8 cellular contexts compared by ENCODE assay signal in genomic region chr6:36123270-36124139, GRCh38. TPM values are rescaled to one million over a fixed set of nuclear protein-coding genes. Genes with fewer than 3 reads are reported as not detected.
DNase-seq lines count a peak whose midpoint lies in the region; ATAC-seq and TF ChIP-seq lines count a peak whose summit lies in the region.

No MANE protein-coding gene starts in this region.

- H3K23ac ChIP-seq in mesenchymal stem cell (ENCODE audit: low read length in 2 of 2) = no peak overlapping the region

- H3K4me1 ChIP-seq in mesenchymal stem cell (ENCODE audit: control insufficient read depth, insufficient read depth, low read depth, low read length) = peaks cover 16% of the 10 kb centered on the region

- H2BK120ac ChIP-seq in mesenchymal stem cell (ENCODE audit: low read depth, low read length) = peak overlapping the region; percentile 12

- no peak overlapping the region for H2BK5ac ChIP-seq in mesenchymal stem cell (ENCODE audit: low read depth, low read length, poor library complexity, severe bottlenecking)

- H3K18ac ChIP-seq in mesenchymal stem cell (ENCODE audit: low read depth in 1 of 2, low read length in 2 of 2) = peak overlapping the region; percentile 22 to 37

- H4K91ac ChIP-seq in mesenchymal stem cell (ENCODE audit: low read length) = peak overlapping the region; percentile 73

- no peaks in the 10 kb centered on the region for H3K9me3 ChIP-seq in mesenchymal stem cell (ENCODE audit: control insufficient read depth, low read length)

- no peaks in the 10 kb centered on the region for H3K36me3 ChIP-seq in mesenchymal stem cell (ENCODE audit: control insufficient read depth in 1 of 2, insufficient read depth in 2 of 2, low read depth in 1 of 2, low read length in 2 of 2)

- H3K14ac ChIP-seq in mesenchymal stem cell (ENCODE audit: low read length in 2 of 2) = no peak overlapping the region

- H2BK12ac ChIP-seq in mesenchymal stem cell (ENCODE audit: low read length in 2 of 2) = peak overlapping the region; percentile 29 to 98

- peak in 54 of 56 donors; percentile 35 to 76 (median 62) for TF ChIP-seq CTCF in dorsolateral prefrontal cortex (IDR thresholded peaks at IDR 0.05 in 54 of 56, conservative IDR thresholded peaks at IDR 0.05 in 2 of 56; ENCODE audit: low read depth in 1 of 56, partially characterized antibody in 56 of 56)

- WGBS in mesenchymal stem cell = 68% methylated on average over 7 of the region's 10 CpGs

- no peaks in the 10 kb centered on the region for H3K79me1 ChIP-seq in mesenchymal stem cell (replicated peaks; ENCODE audit: low read length, poor library complexity, severe bottlenecking)

- ATAC-seq in HG03354 (IDR thresholded peaks at IDR 0.05; ENCODE audit: poor library complexity, severe bottlenecking, unreplicated experiment) = peak; percentile 74

- H4K8ac ChIP-seq in mesenchymal stem cell (ENCODE audit: low read length) = peak overlapping the region; percentile 73

- H2BK15ac ChIP-seq in mesenchymal stem cell (ENCODE audit: low read depth, poor library complexity, severe bottlenecking) = peak overlapping the region; percentile 77

- H3K4me3 ChIP-seq in dorsolateral prefrontal cortex (peak overlapping the region in 1 of 59 donors; percentile 9), mesenchymal stem cell (ENCODE audit: insufficient read depth in 1 of 2, low read depth in 1 of 2, low read length in 2 of 2) (no peak overlapping the region)

- H2AFZ ChIP-seq in mesenchymal stem cell (ENCODE audit: low read depth, low read length) = no peak overlapping the region

- peak overlapping the region; percentile 44 for H3K9ac ChIP-seq in mesenchymal stem cell (ENCODE audit: low read length)

- DNase-seq in NK-92 treated with Interleukin-12 subunit alpha and Interleukin-12 subunit beta, amount 100 ng/mL, for 24 hours (lab: John Stamatoyannopoulos, UW) = peak; percentile 93
- DNase-seq in NK-92 (lab: John Stamatoyannopoulos, UW; ENCODE audit: unreplicated experiment) = no peak
- DNase-seq in NCI-H748 treated with DMSO at 0.1 percent for 48 hours (lab: John Stamatoyannopoulos, UW) = peak; percentile 50
- peak; percentile 91 to 93 for DNase-seq in activated CD4-positive, alpha-beta T cell treated with anti-CD3 and anti-CD28 coated beads, Interleukin-2, amount 50 U/mL, for 48 hours
- DNase-seq in dorsolateral prefrontal cortex = peak in 9 of 10 donors; percentile 44 to 86 (median 74)
- peak; percentile 87 for DNase-seq in mesenchymal stem cell
- DNase-seq in stimulated activated CD8-positive, alpha-beta memory T cell treated with anti-CD3 and anti-CD28 coated beads, Interleukin-15, amount 100 ng/mL, for 4 hours (ENCODE audit: low read depth in 2 of 2) = peak; percentile 70 to 86

- no peak overlapping the region for H3K4me2 ChIP-seq in mesenchymal stem cell (ENCODE audit: low read length, poor library complexity, severe bottlenecking)

- H3K27ac ChIP-seq in dorsolateral prefrontal cortex (peak overlapping the region in 23 of 59 donors; percentile 2 to 69 (median 39)), mesenchymal stem cell (ENCODE audit: low read length, poor library complexity, severe bottlenecking) (no peak overlapping the region)

- H3K27me3 ChIP-seq in dorsolateral prefrontal cortex (no peaks in the 10 kb centered on the region), mesenchymal stem cell (ENCODE audit: control insufficient read depth in 1 of 2, insufficient read depth in 1 of 2, low read length in 2 of 2) (no peaks in the 10 kb centered on the region)

- peak overlapping the region; percentile 7 to 47 for H3K4ac ChIP-seq in mesenchymal stem cell (ENCODE audit: low read depth in 1 of 2, low read length in 2 of 2)

- intact Hi-C loops in dorsolateral prefrontal cortex (cut with DNase I) = loop anchor here (2.0 to 10.0 kb wide), 4 partner anchors 73 to 241 kb away; partner anchors contain the start of gene BRPF3 (in 2 of the 2)

- H2AK5ac ChIP-seq in mesenchymal stem cell (ENCODE audit: low read length, severe bottlenecking) = no peak overlapping the region

RNA-seq across cellular contexts. Expression of gene MAPK13, which starts 6.8 kb away (rescaled TPM):
- total RNA-seq in dorsolateral prefrontal cortex = 10 to 100 TPM in 119 of 120 experiments, 1 to 10 TPM in 1; 9.1 to 40.0 (median 25.9) TPM
- 29.8 TPM for polyA plus RNA-seq in mesenchymal stem cell (2013, experiment 1 of 2)
- polyA plus RNA-seq in mesenchymal stem cell (2013, experiment 2 of 2) = 28.9 TPM
